In the genomic region with DNA sequence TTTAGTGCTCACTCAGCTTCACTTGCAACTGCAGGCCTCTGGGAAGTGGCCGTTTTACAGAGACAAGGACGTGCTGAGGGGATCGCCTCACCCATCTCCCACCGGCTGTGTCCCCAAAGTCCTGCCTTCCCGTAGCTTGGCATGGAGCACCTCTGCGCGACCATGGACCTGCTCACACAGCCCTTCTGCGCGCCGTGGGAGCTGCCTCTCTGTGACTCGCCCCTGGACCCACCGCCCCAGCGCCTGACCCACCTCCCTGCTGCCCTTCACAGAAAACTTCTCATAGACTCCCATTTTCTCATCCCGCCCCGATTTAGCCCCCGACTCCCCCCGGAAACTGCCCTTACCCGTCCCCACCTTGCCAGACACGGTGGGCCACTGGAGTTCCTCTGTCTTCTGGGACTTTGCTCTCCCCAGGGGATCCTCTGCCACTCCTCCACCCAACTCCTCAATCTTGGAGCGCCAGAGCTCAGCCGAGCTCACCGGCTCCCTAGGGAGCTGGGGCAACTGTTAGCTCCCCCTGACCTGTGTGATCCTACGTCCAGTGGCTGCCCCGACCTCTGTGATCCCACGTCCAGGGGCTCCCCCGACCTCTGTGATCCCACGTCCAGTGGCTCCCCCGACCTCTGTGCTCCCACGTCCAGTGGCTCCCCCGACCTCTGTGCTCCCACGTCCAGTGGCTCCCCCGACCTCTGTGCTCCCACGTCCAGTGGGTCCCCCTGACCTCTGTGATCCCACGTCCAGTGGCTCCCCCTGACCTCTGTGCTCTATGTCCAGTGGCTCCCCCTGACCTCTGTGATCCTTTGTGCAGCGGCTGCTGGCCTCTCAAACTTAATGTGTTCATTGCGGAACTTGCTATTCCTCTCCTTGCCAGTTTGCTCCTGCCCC, we compare ENCODE assay signal across 19 cellular contexts. TPM values are rescaled to one million over a fixed set of nuclear protein-coding genes. Genes with fewer than 3 reads are reported as not detected.
A peak's percentile ranks its signal among the peaks of the same experiment; 100 is the strongest.
DNase-seq lines count a peak whose midpoint lies in the region; ATAC-seq, FAIRE-seq and TF ChIP-seq lines count a peak whose summit lies in the region.
"Had no signal": no experiment of that assay in that cellular context is flagged by ENCODE, and none has a peak within 500 bp of the region (broad histone marks: within the 10 kb centered on the region; RNA-seq: fewer than 3 reads in every experiment).

No MANE protein-coding gene starts in this region.

- no peak for FAIRE-seq in HepG2 (lab: Jason Lieb, UNC)
- FAIRE-seq: colon, GM18507, islet of Langerhans had no signal

- peaks cover 5% of the 10 kb centered on the region; the same call in 1 of the 2 replicates for H4K20me1 ChIP-seq in HepG2 (ENCODE audit: insufficient read depth, low read length)

- POLR2A ChIA-PET in HepG2 (lab: Yijun Ruan, JAX): interaction anchor here (3.1 kb wide), 1 partner anchor 12 kb away, joined by 12 read pairs; no protein-coding TSS in a partner anchor

- peaks cover 32% of the 10 kb centered on the region for H3K4me1 ChIP-seq in HepG2 (ENCODE audit: insufficient read depth, low read length)
- peaks cover 0 to 14% (median 6%) of the 10 kb centered on the region in 4 donors for H3K4me1 ChIP-seq in right lobe of liver
- H3K4me1 ChIP-seq in spleen: peaks cover 7 to 46% (median 27%) of the 10 kb centered on the region in 6 donors

- H3K36me3 Mint-ChIP-seq in activated naive CD8-positive, alpha-beta T cell treated with anti-CD3 and anti-CD28 coated beads for 36 hours: peaks cover 38% of the 10 kb centered on the region

- no peaks in the 10 kb centered on the region for H3K9me3 Mint-ChIP-seq in activated naive CD8-positive, alpha-beta T cell treated with anti-CD3 and anti-CD28 coated beads for 36 hours

- in situ Hi-C loops in HepG2 (cut with HindIII; ENCODE audit: extremely low pct_ligation_motif_present, low pct_unique_long_range_greater_than_20kb): no loop called here

- CTCF ChIA-PET in HepG2 (lab: Yijun Ruan, JAX; ENCODE audit: low intra/inter-chr PET ratio, low total read pairs): no interaction called here

- H3K27ac Mint-ChIP-seq in activated naive CD8-positive, alpha-beta T cell treated with anti-CD3 and anti-CD28 coated beads for 36 hours: no peak overlapping the region

- no TSS peak for BruUV-seq in HepG2 (replicated peaks; lab: Mats Ljungman, UMichigan)

- H3K27me3 ChIP-seq in HepG2 (ENCODE audit: control insufficient read depth in 1 of 2, insufficient read depth in 2 of 2, low read length in 2 of 2) (no peaks in the 10 kb centered on the region; a peak in 1 of 5 replicates), right lobe of liver (no peaks in the 10 kb centered on the region), spleen (replicated peaks in 1 of 7) (peaks cover 0 to 5% (median 0%) of the 10 kb centered on the region in 7 donors)
- H3K27me3 ChIP-seq: uterus had no signal

- no peak overlapping the region for H3K27ac ChIP-seq in HepG2 (ENCODE audit: extremely low read length, insufficient read depth, low read length)
- no peak overlapping the region for H3K27ac ChIP-seq in right lobe of liver
- no peak overlapping the region for H3K27ac ChIP-seq in spleen
- H3K27ac ChIP-seq: prostate gland, uterus had no signal

- TF ChIP-seq RAD21 in HepG2 (CRISPR knock-in tag; IDR thresholded peaks at IDR 0.05): no peak

- ATAC-seq in HepG2 (no peak), right lobe of liver (no peak), left cardiac atrium (no peak)
- ATAC-seq: lower lobe of right lung had no signal

- TF ChIP-seq POLR2A in HepG2 (IDR thresholded peaks at IDR 0.05; ENCODE audit: insufficient read depth in 1 of 2, low read depth in 2 of 2, low read length in 2 of 2): 0 out of 4 replicates have a peak, but pooled peaks of 1 of the 2 experiments have one; percentile 2
- no peak for TF ChIP-seq POLR2A in right lobe of liver (IDR thresholded peaks at IDR 0.05)
- TF ChIP-seq POLR2A in spleen (IDR thresholded peaks at IDR 0.05): no peak

- no peaks in the 10 kb centered on the region for H3K27me3 Mint-ChIP-seq in activated naive CD8-positive, alpha-beta T cell treated with anti-CD3 and anti-CD28 coated beads for 36 hours

- H3K4me3 Mint-ChIP-seq in activated naive CD8-positive, alpha-beta T cell treated with anti-CD3 and anti-CD28 coated beads for 36 hours: peak overlapping the region; percentile 10

- no peak overlapping the region for H3K9ac ChIP-seq in HepG2 (ENCODE audit: insufficient read depth, low read depth, low read length)

- H3K4me2 ChIP-seq in HepG2 (ENCODE audit: low read depth, low read length): no peak overlapping the region
- H3K4me2 ChIP-seq: smooth muscle cell had no signal

- no peak for DNase-seq in HepG2 (ENCODE audit: low spot score)
- no peak for DNase-seq in right lobe of liver
- no peak for DNase-seq in activated naive CD8-positive, alpha-beta T cell treated with anti-CD3 and anti-CD28 coated beads for 36 hours
- DNase-seq in spleen: peak; percentile 75
- no peak for DNase-seq in left cardiac atrium
- DNase-seq in NCI-H2107 treated with DMSO at 0.1 percent for 48 hours (lab: John Stamatoyannopoulos, UW; ENCODE audit: unreplicated experiment): no peak
- DNase-seq: activated effector memory CD4-positive, alpha-beta T cell treated with anti-CD3 and anti-CD28 coated beads, Interleukin-2, amount 50 U/mL, for 16 hours; GOT3; lower lobe of right lung; NCI-H1436 treated with DMSO at 0.1 percent for 48 hours; NCI-H774; stimulated activated CD8-positive, alpha-beta memory T cell treated with anti-CD3 and anti-CD28 coated beads, Interleukin-4, amount 100 ng/mL, for 48 hours; T-helper 9 cell; uterus had no signal

- H2AFZ ChIP-seq in HepG2 (ENCODE audit: low read length): no peak overlapping the region

- intact Hi-C loops in HepG2 (cut with micrococcal nuclease; ENCODE audit: unreplicated experiment): no loop called here
- intact Hi-C loops in right lobe of liver (cut with DNase I): no loop called here
- intact Hi-C loops in spleen (cut with DNase I; ENCODE audit: low total_unique reads): no loop called here
- intact Hi-C loops in left cardiac atrium (cut with DNase I): no loop called here

- H3K9me3 ChIP-seq in HepG2 (ENCODE audit: low read length) (no peaks in the 10 kb centered on the region), right lobe of liver (no peaks in the 10 kb centered on the region), spleen (no peaks in the 10 kb centered on the region)
- H3K9me3 ChIP-seq: lower lobe of right lung, prostate gland, uterus had no signal

- TF ChIP-seq CTCF in HepG2 (CRISPR knock-in tag; IDR thresholded peaks at IDR 0.05) (no peak), right lobe of liver (IDR thresholded peaks at IDR 0.05) (no peak), spleen (IDR thresholded peaks at IDR 0.05 in 8 of 11, conservative IDR thresholded peaks at IDR 0.05 in 3 of 11) (no peak)

- H3K36me3 ChIP-seq in HepG2 (replicated peaks in 1 of 2; ENCODE audit: control insufficient read depth in 1 of 2, insufficient read depth in 2 of 2, low read length in 2 of 2) (peaks cover under 1 to 1% of the 10 kb centered on the region in 2 experiments; a peak in 2 of 5 replicates), right lobe of liver (no peaks in the 10 kb centered on the region), spleen (peaks cover 0 to 10% (median 0%) of the 10 kb centered on the region in 6 donors)
- H3K36me3 ChIP-seq: lower lobe of right lung, prostate gland, uterus had no signal

- WGBS in HepG2 (ENCODE audit: low lambda C conversion rate): 93% methylated on average over 36 of the region's 36 CpGs
- WGBS in right lobe of liver (ENCODE audit: insufficient coverage, low coverage, low lambda C conversion rate, missing lambda C conversion rate): 82% methylated on average over 14 of the region's 36 CpGs
- 89 to 94% (median 93%) methylated on average over 36 of the region's 36 CpGs for WGBS in spleen, 5 donors

- no peak overlapping the region for H3K4me3 ChIP-seq in HepG2 (replicated peaks in 1 of 3; ENCODE audit: insufficient read depth in 1 of 3, low read depth in 2 of 3, low read length in 3 of 3)
- no peak overlapping the region for H3K4me3 ChIP-seq in right lobe of liver
- H3K4me3 ChIP-seq in spleen: no peak overlapping the region
- H3K4me3 ChIP-seq: lower lobe of right lung, prostate gland, smooth muscle cell, uterus had no signal

- H3K4me1 Mint-ChIP-seq in activated naive CD8-positive, alpha-beta T cell treated with anti-CD3 and anti-CD28 coated beads for 36 hours: peaks cover 22% of the 10 kb centered on the region

- TF ChIP-seq EP300 in HepG2 (IDR thresholded peaks at IDR 0.05; ENCODE audit: low read depth in 2 of 2, low read length in 2 of 2): no peak
- TF ChIP-seq EP300 in HepG2 (CRISPR knock-in tag; IDR thresholded peaks at IDR 0.05; ENCODE audit: borderline replicate concordance): no peak

- peaks cover 8% of the 10 kb centered on the region for H3K79me2 ChIP-seq in HepG2 (ENCODE audit: insufficient read depth, low read length)

RNA-seq across cellular contexts. Expression of a gene that starts 3.1 kb away (rescaled TPM):
- 3.8 and 10.1 TPM in 2 replicates for total RNA-seq in HepG2 (2016; rRNA removed; fragmentation: Illumina TruSeq; extraction: Trizol)
- 2.4 and 3.2 TPM in 2 replicates for total RNA-seq in HepG2 (2016; cell fraction: cytosol; rRNA removed; fragmentation: Illumina TruSeq; extraction: Trizol; ENCODE audit: low read depth)
- total RNA-seq in HepG2 (2016; cell fraction: insoluble cytoplasmic fraction; rRNA removed; fragmentation: Illumina TruSeq; extraction: Trizol): 4.2 and 9.2 TPM in 2 replicates
- 5.2 and 6.8 TPM in 2 replicates for total RNA-seq in HepG2 (2016; cell fraction: membrane; rRNA removed; fragmentation: Illumina TruSeq; extraction: Trizol)
- total RNA-seq in HepG2 (2016; cell fraction: nucleus; rRNA removed; fragmentation: Illumina TruSeq; extraction: Trizol): 13.1 and 15.5 TPM in 2 replicates
- 13.2 and 18.6 TPM in 2 replicates for polyA plus RNA-seq in HepG2 (2011; rRNA removed)
- 4.5 and 5.7 TPM in 2 replicates for polyA plus RNA-seq in HepG2 (2011; cell fraction: cytosol; rRNA removed)
- polyA plus RNA-seq in HepG2 (2011; cell fraction: nucleus; rRNA removed): 111 and 130 TPM in 2 replicates
- polyA plus RNA-seq in HepG2 (2012): 7.5 and 10.0 TPM in 2 replicates
- 2.5 and 3.3 TPM in 2 replicates for polyA plus RNA-seq in HepG2 (2016; cell fraction: cytosol; fragmentation: Illumina TruSeq; extraction: Trizol; ENCODE audit: low read depth)
- polyA plus RNA-seq in HepG2 (2016; cell fraction: insoluble cytoplasmic fraction; fragmentation: Illumina TruSeq; extraction: Trizol; ENCODE audit: low read depth): 4.6 and 6.5 TPM in 2 replicates
- 5.7 and 6.3 TPM in 2 replicates for polyA plus RNA-seq in HepG2 (2016; cell fraction: membrane; fragmentation: Illumina TruSeq; extraction: Trizol; ENCODE audit: low read depth)
- polyA plus RNA-seq in HepG2 (2016; cell fraction: nucleus; fragmentation: Illumina TruSeq; extraction: Trizol; ENCODE audit: insufficient read depth, low read depth): 51.9 and 55.4 TPM in 2 replicates
- 4.4 and 8.1 TPM in 2 replicates for polyA minus RNA-seq in HepG2 (2011; rRNA and poly(A)+ RNA removed; ENCODE audit: low replicate concordance)
- 2.2 and 5.0 TPM in 2 replicates for polyA minus RNA-seq in HepG2 (2011; cell fraction: cytosol; rRNA and poly(A)+ RNA removed)
- polyA minus RNA-seq in HepG2 (2011; cell fraction: nucleus; rRNA and poly(A)+ RNA removed): 6.8 and 7.5 TPM in 2 replicates
- 10 to 100 TPM in 3 of 6 experiments, 1 to 10 TPM in 3; 5.6 to 12.4 (median 9.4) TPM for total RNA-seq in right lobe of liver
- total RNA-seq in activated naive CD8-positive, alpha-beta T cell treated with anti-CD3 and anti-CD28 coated beads for 36 hours: 1 to 10 TPM; 1.6 TPM
- total RNA-seq in spleen: 10 to 100 TPM in 6 of 7 donors, 1 to 10 TPM in 1; 6.0 to 28.8 (median 19.2) TPM
- 10 to 100 TPM in 2 of 3 donors, 1 to 10 TPM in 1; 7.4 to 37.2 (median 34.5) TPM for polyA plus RNA-seq in spleen
- 10 to 100 TPM; 11.6 to 12.6 TPM for total RNA-seq in left cardiac atrium

RNA-seq across cellular contexts. Expression of a gene that starts 3.8 kb away (rescaled TPM):
- 6.8 and 17.7 TPM in 2 replicates for total RNA-seq in HepG2 (2016; rRNA removed; fragmentation: Illumina TruSeq; extraction: Trizol)
- total RNA-seq in HepG2 (2016; cell fraction: cytosol; rRNA removed; fragmentation: Illumina TruSeq; extraction: Trizol; ENCODE audit: low read depth): 4.4 and 4.7 TPM in 2 replicates
- total RNA-seq in HepG2 (2016; cell fraction: insoluble cytoplasmic fraction; rRNA removed; fragmentation: Illumina TruSeq; extraction: Trizol): 4.5 and 15.9 TPM in 2 replicates
- 5.4 and 8.2 TPM in 2 replicates for total RNA-seq in HepG2 (2016; cell fraction: membrane; rRNA removed; fragmentation: Illumina TruSeq; extraction: Trizol)
- total RNA-seq in HepG2 (2016; cell fraction: nucleus; rRNA removed; fragmentation: Illumina TruSeq; extraction: Trizol): 22.3 and 26.8 TPM in 2 replicates
- polyA plus RNA-seq in HepG2 (2011; rRNA removed): 18.0 and 24.3 TPM in 2 replicates
- 8.0 and 12.2 TPM in 2 replicates for polyA plus RNA-seq in HepG2 (2011; cell fraction: cytosol; rRNA removed)
- polyA plus RNA-seq in HepG2 (2011; cell fraction: nucleus; rRNA removed): 148 and 167 TPM in 2 replicates
- 16.1 and 20.0 TPM in 2 replicates for polyA plus RNA-seq in HepG2 (2012)
- 2.3 and 3.4 TPM in 2 replicates for polyA plus RNA-seq in HepG2 (2016; cell fraction: cytosol; fragmentation: Illumina TruSeq; extraction: Trizol; ENCODE audit: low read depth)
- polyA plus RNA-seq in HepG2 (2016; cell fraction: insoluble cytoplasmic fraction; fragmentation: Illumina TruSeq; extraction: Trizol; ENCODE audit: low read depth): 7.0 and 9.8 TPM in 2 replicates
- polyA plus RNA-seq in HepG2 (2016; cell fraction: membrane; fragmentation: Illumina TruSeq; extraction: Trizol; ENCODE audit: low read depth): 4.7 and 8.3 TPM in 2 replicates
- 66.1 and 72.8 TPM in 2 replicates for polyA plus RNA-seq in HepG2 (2016; cell fraction: nucleus; fragmentation: Illumina TruSeq; extraction: Trizol; ENCODE audit: insufficient read depth, low read depth)
- 14.5 and 22.1 TPM in 2 replicates for polyA minus RNA-seq in HepG2 (2011; rRNA and poly(A)+ RNA removed; ENCODE audit: low replicate concordance)
- 4.0 and 6.3 TPM in 2 replicates for polyA minus RNA-seq in HepG2 (2011; cell fraction: cytosol; rRNA and poly(A)+ RNA removed)
- polyA minus RNA-seq in HepG2 (2011; cell fraction: nucleus; rRNA and poly(A)+ RNA removed): 27.8 and 28.5 TPM in 2 replicates
- 10 to 100 TPM in 2 of 6 experiments, 1 to 10 TPM in 4; 6.9 to 13.4 (median 9.1) TPM for total RNA-seq in right lobe of liver
- 10 to 100 TPM; 24.7 to 24.9 TPM for total RNA-seq in activated naive CD8-positive, alpha-beta T cell treated with anti-CD3 and anti-CD28 coated beads for 36 hours
- 10 to 100 TPM; 59.0 to 83.7 (median 65.3) TPM for total RNA-seq in spleen
- polyA plus RNA-seq in spleen: 10 to 100 TPM; 28.9 to 63.6 (median 42.9) TPM
- total RNA-seq in left cardiac atrium: 10 to 100 TPM; 11.9 to 18.2 TPM

RNA-seq across cellular contexts. Expression of a gene that starts 16.0 kb away (rescaled TPM):
- total RNA-seq in HepG2 (2016; rRNA removed; fragmentation: Illumina TruSeq; extraction: Trizol) (17.0 and 20.7 TPM in 2 replicates), right lobe of liver (10 to 100 TPM in 3 of 6 experiments, 1 to 10 TPM in 3; 5.6 to 17.9 (median 11.2) TPM), spleen (10 to 100 TPM in 6 of 7 donors, 1 to 10 TPM in 1; 6.8 to 16.9 (median 10.5) TPM), left cardiac atrium (1 to 10 TPM; 4.5 to 7.1 TPM)
- 5.1 and 5.8 TPM in 2 replicates for total RNA-seq in HepG2 (2016; cell fraction: cytosol; rRNA removed; fragmentation: Illumina TruSeq; extraction: Trizol; ENCODE audit: low read depth)
- 16.3 and 20.7 TPM in 2 replicates for total RNA-seq in HepG2 (2016; cell fraction: insoluble cytoplasmic fraction; rRNA removed; fragmentation: Illumina TruSeq; extraction: Trizol)
- 12.5 and 13.4 TPM in 2 replicates for total RNA-seq in HepG2 (2016; cell fraction: membrane; rRNA removed; fragmentation: Illumina TruSeq; extraction: Trizol)
- 9.5 and 13.5 TPM in 2 replicates for total RNA-seq in HepG2 (2016; cell fraction: nucleus; rRNA removed; fragmentation: Illumina TruSeq; extraction: Trizol)
- polyA plus RNA-seq in HepG2 (2011; rRNA removed) (9.1 and 11.8 TPM in 2 replicates), spleen (1 to 10 TPM; 4.6 to 6.3 (median 5.7) TPM)
- 13.4 and 23.3 TPM in 2 replicates for polyA plus RNA-seq in HepG2 (2011; cell fraction: cytosol; rRNA removed)
- polyA plus RNA-seq in HepG2 (2011; cell fraction: nucleus; rRNA removed): 26.3 and 28.3 TPM in 2 replicates
- polyA plus RNA-seq in HepG2 (2012): 6.8 and 12.5 TPM in 2 replicates
- 3.0 and 3.1 TPM in 2 replicates for polyA plus RNA-seq in HepG2 (2016; cell fraction: cytosol; fragmentation: Illumina TruSeq; extraction: Trizol; ENCODE audit: low read depth)
- 13.3 and 14.0 TPM in 2 replicates for polyA plus RNA-seq in HepG2 (2016; cell fraction: insoluble cytoplasmic fraction; fragmentation: Illumina TruSeq; extraction: Trizol; ENCODE audit: low read depth)
- 5.3 and 7.7 TPM in 2 replicates for polyA plus RNA-seq in HepG2 (2016; cell fraction: membrane; fragmentation: Illumina TruSeq; extraction: Trizol; ENCODE audit: low read depth)
- polyA plus RNA-seq in HepG2 (2016; cell fraction: nucleus; fragmentation: Illumina TruSeq; extraction: Trizol; ENCODE audit: insufficient read depth, low read depth): 14.9 and 15.5 TPM in 2 replicates
- 3.5 and 31.4 TPM in 2 replicates for polyA minus RNA-seq in HepG2 (2011; rRNA and poly(A)+ RNA removed; ENCODE audit: low replicate concordance)
- 16.7 and 20.7 TPM in 2 replicates for polyA minus RNA-seq in HepG2 (2011; cell fraction: cytosol; rRNA and poly(A)+ RNA removed)
- 8.8 and 8.9 TPM in 2 replicates for polyA minus RNA-seq in HepG2 (2011; cell fraction: nucleus; rRNA and poly(A)+ RNA removed)
- total RNA-seq in activated naive CD8-positive, alpha-beta T cell treated with anti-CD3 and anti-CD28 coated beads for 36 hours: 1 to 10 TPM; 3.2 to 3.3 TPM

RNA-seq across cellular contexts. Expression of a gene that starts 31.1 kb away (rescaled TPM):
- total RNA-seq in HepG2 (2016; rRNA removed; fragmentation: Illumina TruSeq; extraction: Trizol): 1.2 and 2.5 TPM in 2 replicates
- total RNA-seq in HepG2 (2016; cell fraction: cytosol; rRNA removed; fragmentation: Illumina TruSeq; extraction: Trizol; ENCODE audit: low read depth): 4.2 and 5.8 TPM in 2 replicates
- 1.4 and 2.6 TPM in 2 replicates for total RNA-seq in HepG2 (2016; cell fraction: insoluble cytoplasmic fraction; rRNA removed; fragmentation: Illumina TruSeq; extraction: Trizol)
- 3.5 TPM in 2 replicates for total RNA-seq in HepG2 (2016; cell fraction: membrane; rRNA removed; fragmentation: Illumina TruSeq; extraction: Trizol)
- 2.4 and 3.5 TPM in 2 replicates for total RNA-seq in HepG2 (2016; cell fraction: nucleus; rRNA removed; fragmentation: Illumina TruSeq; extraction: Trizol)
- polyA plus RNA-seq in HepG2 (2011; rRNA removed): 3.9 and 4.3 TPM in 2 replicates
- polyA plus RNA-seq in HepG2 (2011; cell fraction: cytosol; rRNA removed): 1.5 and 2.1 TPM in 2 replicates
- 28.1 and 29.8 TPM in 2 replicates for polyA plus RNA-seq in HepG2 (2011; cell fraction: nucleus; rRNA removed)
- 2.7 and 6.1 TPM in 2 replicates for polyA plus RNA-seq in HepG2 (2012)
- polyA plus RNA-seq in HepG2 (2016; cell fraction: cytosol; fragmentation: Illumina TruSeq; extraction: Trizol; ENCODE audit: low read depth): 1.1 TPM in 2 replicates
- polyA plus RNA-seq in HepG2 (2016; cell fraction: insoluble cytoplasmic fraction; fragmentation: Illumina TruSeq; extraction: Trizol; ENCODE audit: low read depth): 1.1 and 1.2 TPM in 2 replicates
- polyA plus RNA-seq in HepG2 (2016; cell fraction: membrane; fragmentation: Illumina TruSeq; extraction: Trizol; ENCODE audit: low read depth): 1.0 and 1.2 TPM in 2 replicates
- polyA plus RNA-seq in HepG2 (2016; cell fraction: nucleus; fragmentation: Illumina TruSeq; extraction: Trizol; ENCODE audit: insufficient read depth, low read depth): 11.0 and 12.6 TPM in 2 replicates
- 2.9 and 43.1 TPM in 2 replicates for polyA minus RNA-seq in HepG2 (2011; rRNA and poly(A)+ RNA removed; ENCODE audit: low replicate concordance)
- polyA minus RNA-seq in HepG2 (2011; cell fraction: cytosol; rRNA and poly(A)+ RNA removed): 1.6 and 2.8 TPM in 2 replicates
- 4.5 and 5.8 TPM in 2 replicates for polyA minus RNA-seq in HepG2 (2011; cell fraction: nucleus; rRNA and poly(A)+ RNA removed)
- total RNA-seq in right lobe of liver: 10 to 100 TPM; 35.0 to 72.2 (median 53.7) TPM
- 10 to 100 TPM; 72.9 to 77.0 TPM for total RNA-seq in activated naive CD8-positive, alpha-beta T cell treated with anti-CD3 and anti-CD28 coated beads for 36 hours
- 100 to 1,000 TPM in 2 of 7 donors, 10 to 100 TPM in 5; 47.6 to 114 (median 76.3) TPM for total RNA-seq in spleen
- 100 to 1,000 TPM in 2 of 3 donors, 10 to 100 TPM in 1; 74.4 to 201 (median 134) TPM for polyA plus RNA-seq in spleen
- total RNA-seq in left cardiac atrium: 10 to 100 TPM; 22.6 to 28.0 TPM

RNA-seq across cellular contexts. Expression of a gene that starts 59.9 kb away (rescaled TPM):
- total RNA-seq in HepG2 (2016; rRNA removed; fragmentation: Illumina TruSeq; extraction: Trizol): 11.0 and 11.2 TPM in 2 replicates
- 9.1 and 14.3 TPM in 2 replicates for total RNA-seq in HepG2 (2016; cell fraction: cytosol; rRNA removed; fragmentation: Illumina TruSeq; extraction: Trizol; ENCODE audit: low read depth)
- 11.7 and 12.8 TPM in 2 replicates for total RNA-seq in HepG2 (2016; cell fraction: insoluble cytoplasmic fraction; rRNA removed; fragmentation: Illumina TruSeq; extraction: Trizol)
- 14.6 and 17.6 TPM in 2 replicates for total RNA-seq in HepG2 (2016; cell fraction: membrane; rRNA removed; fragmentation: Illumina TruSeq; extraction: Trizol)
- total RNA-seq in HepG2 (2016; cell fraction: nucleus; rRNA removed; fragmentation: Illumina TruSeq; extraction: Trizol): 9.0 and 10.4 TPM in 2 replicates
- polyA plus RNA-seq in HepG2 (2011; rRNA removed): 5.7 and 6.3 TPM in 2 replicates
- 3.3 and 3.5 TPM in 2 replicates for polyA plus RNA-seq in HepG2 (2011; cell fraction: cytosol; rRNA removed)
- polyA plus RNA-seq in HepG2 (2011; cell fraction: nucleus; rRNA removed): 14.9 and 16.4 TPM in 2 replicates
- polyA plus RNA-seq in HepG2 (2012): 8.1 and 9.7 TPM in 2 replicates
- polyA plus RNA-seq in HepG2 (2016; cell fraction: cytosol; fragmentation: Illumina TruSeq; extraction: Trizol; ENCODE audit: low read depth): 17.1 and 17.6 TPM in 2 replicates
- 12.9 and 16.7 TPM in 2 replicates for polyA plus RNA-seq in HepG2 (2016; cell fraction: insoluble cytoplasmic fraction; fragmentation: Illumina TruSeq; extraction: Trizol; ENCODE audit: low read depth)
- polyA plus RNA-seq in HepG2 (2016; cell fraction: membrane; fragmentation: Illumina TruSeq; extraction: Trizol; ENCODE audit: low read depth): 20.1 and 25.8 TPM in 2 replicates
- 25.8 and 32.4 TPM in 2 replicates for polyA plus RNA-seq in HepG2 (2016; cell fraction: nucleus; fragmentation: Illumina TruSeq; extraction: Trizol; ENCODE audit: insufficient read depth, low read depth)
- polyA minus RNA-seq in HepG2 (2011; rRNA and poly(A)+ RNA removed; ENCODE audit: low replicate concordance): 6.0 and 18.6 TPM in 2 replicates
- polyA minus RNA-seq in HepG2 (2011; cell fraction: cytosol; rRNA and poly(A)+ RNA removed): 1.4 and 1.8 TPM in 2 replicates
- polyA minus RNA-seq in HepG2 (2011; cell fraction: nucleus; rRNA and poly(A)+ RNA removed): 7.2 and 7.7 TPM in 2 replicates
- 1 to 10 TPM; 1.8 to 5.0 (median 3.3) TPM for total RNA-seq in right lobe of liver
- 10 to 100 TPM in 1 of 2 experiments, 1 to 10 TPM in 1; 7.0 to 10.2 TPM for total RNA-seq in activated naive CD8-positive, alpha-beta T cell treated with anti-CD3 and anti-CD28 coated beads for 36 hours
- 1 to 10 TPM; 2.9 to 5.7 (median 4.7) TPM for total RNA-seq in spleen
- 1 to 10 TPM; 3.8 to 7.0 (median 4.9) TPM for polyA plus RNA-seq in spleen
- 1 to 10 TPM; 2.4 to 3.6 TPM for total RNA-seq in left cardiac atrium
